Comparison of ENCODE assay signal across 32 cellular contexts in the genomic region with DNA sequence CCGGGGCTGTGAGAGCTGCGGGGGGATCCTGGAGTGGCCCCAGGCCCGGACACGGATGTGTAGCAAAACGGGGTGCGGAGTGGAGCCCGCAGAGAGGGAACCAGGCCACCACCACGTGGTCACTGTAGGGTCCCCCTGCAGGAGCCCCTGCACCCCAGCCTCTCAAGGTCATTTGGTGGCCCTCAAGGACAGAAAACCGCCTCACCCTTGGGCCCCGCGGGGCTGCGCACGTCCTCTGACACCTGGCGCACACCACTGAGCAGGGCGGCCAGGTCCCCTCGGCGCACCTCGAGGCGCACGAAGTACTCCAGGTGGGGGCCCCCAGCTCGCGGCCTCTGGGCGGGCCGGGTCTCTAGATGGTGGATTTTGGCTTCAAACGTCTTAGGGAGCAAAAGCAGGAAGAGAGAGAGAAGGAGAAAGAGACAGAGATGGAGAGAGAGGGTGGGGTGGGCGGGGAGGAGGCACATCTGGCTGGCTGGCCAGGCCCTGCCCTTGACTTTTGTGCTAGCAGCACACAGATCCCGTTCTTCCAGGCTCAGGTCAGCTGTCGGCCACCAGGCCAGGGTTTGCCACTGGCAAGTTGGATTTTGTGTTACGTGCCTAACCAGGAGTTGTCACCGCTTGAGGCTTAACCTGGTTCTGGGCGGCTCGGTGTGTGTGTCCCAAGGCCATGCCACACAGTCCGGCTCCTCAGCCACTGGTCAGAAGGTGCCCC. TPM values are rescaled to one million over a fixed set of nuclear protein-coding genes. Genes with fewer than 3 reads are reported as not detected.
"Had no signal": no experiment of that assay in that cellular context is flagged by ENCODE, and none has a peak within 500 bp of the region (broad histone marks: within the 10 kb centered on the region; RNA-seq: fewer than 3 reads in every experiment).

No MANE protein-coding gene starts in this region.

- ATAC-seq: activated CD4-positive, alpha-beta T cell treated with anti-CD3 and anti-CD28 coated beads for 36 hours; activated CD8-positive, alpha-beta memory T cell treated with anti-CD3 and anti-CD28 coated beads, Interleukin-2, amount 10 ng/mL, durations not matched to agents 7 days and 5 days; activated CD8-positive, alpha-beta T cell treated with anti-CD3 and anti-CD28 coated beads, Interleukin-2, amount 10 ng/mL, durations not matched to agents 7 days and 5 days; gastrocnemius medialis; left ventricle myocardium superior; stimulated activated memory B cell treated with anti-CD40 and anti-IgM and Interleukin-4, amounts not matched to agents 10 μg/mL and 1 μg/mL and 100 μg/mL, for 72 hours; stimulated activated naive CD8-positive, alpha-beta T cell treated with anti-CD3 and anti-CD28 coated beads, Interleukin-15, amount 100 ng/mL, for 72 hours had no signal

- DNase-seq: activated CD4-positive, alpha-beta T cell treated with anti-CD3 and anti-CD28 coated beads for 36 hours; activated CD4-positive, CD25-positive, alpha-beta regulatory T cell; activated CD8-positive, alpha-beta memory T cell treated with anti-CD3 and anti-CD28 coated beads, Interleukin-2, amount 10 ng/mL, durations not matched to agents 7 days and 5 days; activated CD8-positive, alpha-beta T cell treated with anti-CD3 and anti-CD28 coated beads, Interleukin-2, amount 10 ng/mL, durations not matched to agents 7 days and 5 days; activated effector memory CD4-positive, alpha-beta T cell treated with Interleukin-2 at 50 U/mL for 16 hours; activated naive CD4-positive, alpha-beta T cell treated with Interleukin-2 at 50 U/mL for 16 hours; activated T-cell treated with anti-CD3 and anti-CD28 coated beads, Interleukin-2, amount 50 U/mL, for 48 hours; colonic mucosa; dorsolateral prefrontal cortex; effector memory CD4-positive, alpha-beta T cell; gastrocnemius medialis; glutamatergic neuron; islet precursor cell; left ventricle myocardium superior; ovary; retina; stimulated activated CD4-positive, alpha-beta T cell treated with anti-CD3 and anti-CD28 coated beads, Interleukin-1b, Interleukin-23, amount 100 ng/mL, for 48 hours; stimulated activated CD4-positive, alpha-beta T cell treated with anti-CD3 and anti-CD28 coated beads, Interleukin-4, amount 100 ng/mL, for 4 hours; stimulated activated CD8-positive, alpha-beta memory T cell treated with anti-CD3 and anti-CD28 coated beads, Interleukin-4, amount 100 ng/mL, for 48 hours; stimulated activated naive CD8-positive, alpha-beta T cell treated with anti-CD3 and anti-CD28 coated beads, Interleukin-15, amount 100 ng/mL, for 72 hours; tibial artery had no signal

- H3K36me3 Mint-ChIP-seq: activated CD8-positive, alpha-beta memory T cell treated with anti-CD3 and anti-CD28 coated beads, Interleukin-2, amount 10 ng/mL, durations not matched to agents 7 days and 5 days; activated naive CD8-positive, alpha-beta T cell; stimulated activated memory B cell treated with anti-CD40 and anti-IgM and Interleukin-4, amounts not matched to agents 10 μg/mL and 1 μg/mL and 100 μg/mL, for 72 hours had no signal

- H3K4me1 Mint-ChIP-seq: activated CD4-positive, alpha-beta T cell treated with anti-CD3 and anti-CD28 coated beads for 36 hours; activated CD8-positive, alpha-beta memory T cell treated with anti-CD3 and anti-CD28 coated beads, Interleukin-2, amount 10 ng/mL, durations not matched to agents 7 days and 5 days; nephron; stimulated activated memory B cell treated with anti-CD40 and anti-IgM and Interleukin-4, amounts not matched to agents 10 μg/mL and 1 μg/mL and 100 μg/mL, for 72 hours; stimulated activated naive CD8-positive, alpha-beta T cell treated with anti-CD3 and anti-CD28 coated beads, Interleukin-15, amount 100 ng/mL, for 72 hours had no signal

- H3K27ac Mint-ChIP-seq: activated CD4-positive, alpha-beta T cell treated with anti-CD3 and anti-CD28 coated beads for 36 hours; activated CD8-positive, alpha-beta memory T cell treated with anti-CD3 and anti-CD28 coated beads, Interleukin-2, amount 10 ng/mL, durations not matched to agents 7 days and 5 days; activated CD8-positive, alpha-beta T cell treated with anti-CD3 and anti-CD28 coated beads, Interleukin-2, amount 10 ng/mL, durations not matched to agents 7 days and 5 days; activated naive CD8-positive, alpha-beta T cell; nephron; progenitor cell of endocrine pancreas; stimulated activated memory B cell treated with anti-CD40 and anti-IgM and Interleukin-4, amounts not matched to agents 10 μg/mL and 1 μg/mL and 100 μg/mL, for 72 hours; stimulated activated naive CD8-positive, alpha-beta T cell treated with anti-CD3 and anti-CD28 coated beads, Interleukin-15, amount 100 ng/mL, for 72 hours had no signal

- H3K36me3 ChIP-seq: colonic mucosa, gastrocnemius medialis, neutrophil, ovary, tibial artery had no signal

- H3K27me3 ChIP-seq: ovary had no signal

- H3K9me3 Mint-ChIP-seq: nephron; stimulated activated memory B cell treated with anti-CD40 and anti-IgM and Interleukin-4, amounts not matched to agents 10 μg/mL and 1 μg/mL and 100 μg/mL, for 72 hours; stimulated activated naive CD8-positive, alpha-beta T cell treated with anti-CD3 and anti-CD28 coated beads, Interleukin-15, amount 100 ng/mL, for 72 hours had no signal

- H3K4me1 ChIP-seq: colonic mucosa, gastrocnemius medialis had no signal

- H3K27me3 Mint-ChIP-seq: activated CD8-positive, alpha-beta memory T cell treated with anti-CD3 and anti-CD28 coated beads, Interleukin-2, amount 10 ng/mL, durations not matched to agents 7 days and 5 days; activated naive CD8-positive, alpha-beta T cell had no signal

- FAIRE-seq: bronchial epithelial cell had no signal

- H3K9me3 ChIP-seq: colonic mucosa, gastrocnemius medialis, neutrophil, ovary, tibial artery had no signal

- H3K4me3 Mint-ChIP-seq: activated CD4-positive, alpha-beta T cell treated with anti-CD3 and anti-CD28 coated beads for 36 hours; activated CD8-positive, alpha-beta memory T cell treated with anti-CD3 and anti-CD28 coated beads, Interleukin-2, amount 10 ng/mL, durations not matched to agents 7 days and 5 days; activated CD8-positive, alpha-beta T cell treated with anti-CD3 and anti-CD28 coated beads, Interleukin-2, amount 10 ng/mL, durations not matched to agents 7 days and 5 days; activated naive CD8-positive, alpha-beta T cell; nephron; stimulated activated memory B cell treated with anti-CD40 and anti-IgM and Interleukin-4, amounts not matched to agents 10 μg/mL and 1 μg/mL and 100 μg/mL, for 72 hours; stimulated activated naive CD8-positive, alpha-beta T cell treated with anti-CD3 and anti-CD28 coated beads, Interleukin-15, amount 100 ng/mL, for 72 hours had no signal

- H3K4me2 ChIP-seq: smooth muscle cell had no signal

- H3K27ac ChIP-seq: colonic mucosa, dorsolateral prefrontal cortex, gastrocnemius medialis, neutrophil, ovary, tibial artery had no signal

- H3K4me3 ChIP-seq: colonic mucosa, dorsolateral prefrontal cortex, gastrocnemius medialis, ovary, smooth muscle cell, tibial artery had no signal

RNA-seq across cellular contexts. Expression of a gene that starts 3.2 kb away (rescaled TPM):
- total RNA-seq: activated CD4-positive, alpha-beta T cell treated with anti-CD3 and anti-CD28 coated beads for 36 hours; activated CD8-positive, alpha-beta memory T cell treated with anti-CD3 and anti-CD28 coated beads, Interleukin-2, amount 10 ng/mL, durations not matched to agents 7 days and 5 days; activated CD8-positive, alpha-beta T cell treated with anti-CD3 and anti-CD28 coated beads, Interleukin-2, amount 10 ng/mL, durations not matched to agents 7 days and 5 days; gastrocnemius medialis; left ventricle myocardium superior; smooth muscle cell; T-helper 2 cell treated with Interferon-gamma antibody and Interleukin-4, amounts not matched to agents 100 ng/mL and 5 ng/mL, for 36 hours had no signal
- polyA plus RNA-seq: smooth muscle cell had no signal

RNA-seq across cellular contexts. Expression of a gene that starts 7.4 kb away (rescaled TPM):
- total RNA-seq: activated CD4-positive, alpha-beta T cell treated with anti-CD3 and anti-CD28 coated beads for 36 hours; activated CD8-positive, alpha-beta memory T cell treated with anti-CD3 and anti-CD28 coated beads, Interleukin-2, amount 10 ng/mL, durations not matched to agents 7 days and 5 days; activated CD8-positive, alpha-beta T cell treated with anti-CD3 and anti-CD28 coated beads, Interleukin-2, amount 10 ng/mL, durations not matched to agents 7 days and 5 days; bronchial epithelial cell; dorsolateral prefrontal cortex; epithelial cell of proximal tubule; gastrocnemius medialis; left ventricle myocardium superior; lung microvascular endothelial cell; smooth muscle cell; T-helper 2 cell treated with Interferon-gamma antibody and Interleukin-4, amounts not matched to agents 100 ng/mL and 5 ng/mL, for 36 hours; urinary bladder had no signal
- polyA plus RNA-seq: ovary, smooth muscle cell had no signal

RNA-seq across cellular contexts. Expression of a gene that starts 29.3 kb away (rescaled TPM):
- total RNA-seq: activated CD8-positive, alpha-beta T cell treated with anti-CD3 and anti-CD28 coated beads, Interleukin-2, amount 10 ng/mL, durations not matched to agents 7 days and 5 days; T-helper 2 cell treated with Interferon-gamma antibody and Interleukin-4, amounts not matched to agents 100 ng/mL and 5 ng/mL, for 36 hours had no signal
